Comparison of ENCODE assay signal across 1 cellular context in the genomic region with DNA sequence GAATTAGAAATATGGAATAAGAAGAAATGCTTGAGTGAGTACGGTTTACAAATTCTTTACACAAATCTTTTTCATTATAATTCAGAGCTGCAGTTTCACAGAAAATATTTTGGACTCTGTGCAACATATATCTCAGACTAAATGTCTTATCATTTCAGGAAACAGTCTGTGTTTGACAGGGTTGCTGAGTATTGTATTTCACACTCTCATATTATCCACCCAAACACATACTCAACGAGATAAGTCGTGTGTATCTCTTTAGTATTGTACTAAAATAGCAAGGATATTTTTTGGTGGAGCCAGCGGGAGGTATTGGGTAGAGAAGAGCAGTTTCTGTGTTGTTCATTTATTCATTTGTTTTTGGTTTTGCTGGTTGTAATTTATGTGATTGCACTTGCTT.
TF ChIP-seq lines count a peak whose summit lies in the region.

No MANE protein-coding gene starts in this region.

TF ChIP-seq in GM23338, 12 proteins besides CTCF, POLR2A, EP300 and RAD21 (continued from another document):
- TF ChIP-seq, protein P1, sequence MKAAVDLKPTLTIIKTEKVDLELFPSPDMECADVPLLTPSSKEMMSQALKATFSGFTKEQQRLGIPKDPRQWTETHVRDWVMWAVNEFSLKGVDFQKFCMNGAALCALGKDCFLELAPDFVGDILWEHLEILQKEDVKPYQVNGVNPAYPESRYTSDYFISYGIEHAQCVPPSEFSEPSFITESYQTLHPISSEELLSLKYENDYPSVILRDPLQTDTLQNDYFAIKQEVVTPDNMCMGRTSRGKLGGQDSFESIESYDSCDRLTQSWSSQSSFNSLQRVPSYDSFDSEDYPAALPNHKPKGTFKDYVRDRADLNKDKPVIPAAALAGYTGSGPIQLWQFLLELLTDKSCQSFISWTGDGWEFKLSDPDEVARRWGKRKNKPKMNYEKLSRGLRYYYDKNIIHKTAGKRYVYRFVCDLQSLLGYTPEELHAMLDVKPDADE (IDR thresholded peaks at IDR 0.05): no peak
- TF ChIP-seq EZH2 (IDR thresholded peaks at IDR 0.05; ENCODE audit: low read depth, unreplicated experiment) (no peak), ZNF331 (CRISPR knock-in tag; IDR thresholded peaks at IDR 0.05; ENCODE audit: low read depth) (no peak), STAT1 (IDR thresholded peaks at IDR 0.05; ENCODE audit: unreplicated experiment) (no peak), JUNB (IDR thresholded peaks at IDR 0.05; ENCODE audit: unreplicated experiment) (no peak), CREB1 (CRISPR knock-in tag; IDR thresholded peaks at IDR 0.05; ENCODE audit: low read depth) (no peak), NANOG (IDR thresholded peaks at IDR 0.05; ENCODE audit: borderline replicate concordance) (no peak), POLR2AphosphoS5 (IDR thresholded peaks at IDR 0.05; ENCODE audit: low read depth) (no peak)
- TF ChIP-seq, protein P2, sequence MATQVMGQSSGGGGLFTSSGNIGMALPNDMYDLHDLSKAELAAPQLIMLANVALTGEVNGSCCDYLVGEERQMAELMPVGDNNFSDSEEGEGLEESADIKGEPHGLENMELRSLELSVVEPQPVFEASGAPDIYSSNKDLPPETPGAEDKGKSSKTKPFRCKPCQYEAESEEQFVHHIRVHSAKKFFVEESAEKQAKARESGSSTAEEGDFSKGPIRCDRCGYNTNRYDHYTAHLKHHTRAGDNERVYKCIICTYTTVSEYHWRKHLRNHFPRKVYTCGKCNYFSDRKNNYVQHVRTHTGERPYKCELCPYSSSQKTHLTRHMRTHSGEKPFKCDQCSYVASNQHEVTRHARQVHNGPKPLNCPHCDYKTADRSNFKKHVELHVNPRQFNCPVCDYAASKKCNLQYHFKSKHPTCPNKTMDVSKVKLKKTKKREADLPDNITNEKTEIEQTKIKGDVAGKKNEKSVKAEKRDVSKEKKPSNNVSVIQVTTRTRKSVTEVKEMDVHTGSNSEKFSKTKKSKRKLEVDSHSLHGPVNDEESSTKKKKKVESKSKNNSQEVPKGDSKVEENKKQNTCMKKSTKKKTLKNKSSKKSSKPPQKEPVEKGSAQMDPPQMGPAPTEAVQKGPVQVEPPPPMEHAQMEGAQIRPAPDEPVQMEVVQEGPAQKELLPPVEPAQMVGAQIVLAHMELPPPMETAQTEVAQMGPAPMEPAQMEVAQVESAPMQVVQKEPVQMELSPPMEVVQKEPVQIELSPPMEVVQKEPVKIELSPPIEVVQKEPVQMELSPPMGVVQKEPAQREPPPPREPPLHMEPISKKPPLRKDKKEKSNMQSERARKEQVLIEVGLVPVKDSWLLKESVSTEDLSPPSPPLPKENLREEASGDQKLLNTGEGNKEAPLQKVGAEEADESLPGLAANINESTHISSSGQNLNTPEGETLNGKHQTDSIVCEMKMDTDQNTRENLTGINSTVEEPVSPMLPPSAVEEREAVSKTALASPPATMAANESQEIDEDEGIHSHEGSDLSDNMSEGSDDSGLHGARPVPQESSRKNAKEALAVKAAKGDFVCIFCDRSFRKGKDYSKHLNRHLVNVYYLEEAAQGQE (IDR thresholded peaks at IDR 0.05; ENCODE audit: unreplicated experiment): no peak
